18 cellular contexts compared by ENCODE assay signal in genomic region chr11:127640822-127641485, GRCh38.
A peak's percentile ranks its signal among the peaks of the same experiment; 100 is the strongest.
DNase-seq lines count a peak whose midpoint lies in the region; ATAC-seq and TF ChIP-seq lines count a peak whose summit lies in the region.
"Had no signal": no experiment of that assay in that cellular context is flagged by ENCODE, and none has a peak within 500 bp of the region (broad histone marks: within the 10 kb centered on the region; RNA-seq: fewer than 3 reads in every experiment).

No MANE protein-coding gene starts in this region.

- no peak overlapping the region for H3K4me3 ChIP-seq in psoas muscle
- H3K4me3 ChIP-seq: coronary artery, pancreas, SK-N-MC, stomach had no signal

- in situ Hi-C loops in G401 (cut with HindIII; ENCODE audit: low sequenced_read_pairs) = no loop called here

- peak; percentile 46 for ATAC-seq in GM19397 (IDR thresholded peaks at IDR 0.05; ENCODE audit: unreplicated experiment)
- ATAC-seq in HG03159 (IDR thresholded peaks at IDR 0.05; ENCODE audit: unreplicated experiment) = peak; percentile 62
- ATAC-seq in psoas muscle = peak in 3 of 4 donors; percentile 53 to 76 (median 61)
- ATAC-seq: pancreas had no signal

- no peaks in the 10 kb centered on the region for H3K9me3 ChIP-seq in psoas muscle
- H3K9me3 ChIP-seq: pancreas, stomach had no signal

- TF ChIP-seq CTCF in psoas muscle (IDR thresholded peaks at IDR 0.05) = no peak

- H3K27me3 ChIP-seq in psoas muscle (ENCODE audit: insufficient read depth in 3 of 3, low read length in 2 of 3) = no peaks in the 10 kb centered on the region
- H3K27me3 ChIP-seq: pancreas, stomach had no signal

- no peaks in the 10 kb centered on the region for H3K36me3 ChIP-seq in psoas muscle (ENCODE audit: insufficient read depth in 1 of 2, low read depth in 1 of 2)
- H3K36me3 ChIP-seq: pancreas, stomach had no signal

- H3K4me1 ChIP-seq in psoas muscle = no peaks in the 10 kb centered on the region
- H3K4me1 ChIP-seq: pancreas, stomach had no signal

- H3K27ac ChIP-seq in psoas muscle = no peak overlapping the region
- H3K27ac ChIP-seq: coronary artery, pancreas, SK-N-MC, stomach had no signal

- DNase-seq in astrocyte of the hippocampus (ENCODE audit: low read depth, low spot score) (peak; percentile 57), psoas muscle (no peak), G401 (ENCODE audit: low spot score) (no peak), ureter (ENCODE audit: low spot score) (no peak), SIG-M5 (lab: John Stamatoyannopoulos, UW) (no peak)
- DNase-seq: activated CD4-positive, CD25-positive, alpha-beta regulatory T cell treated with anti-CD3 and anti-CD28 coated beads, Interleukin-2, amount 50 U/mL, for 72 hours; activated gamma-delta T cell; CD8-positive, alpha-beta memory T cell; KBM-7; kidney; NCI-H226; pancreas; stimulated activated CD4-positive, alpha-beta T cell treated with anti-CD3 and anti-CD28 coated beads, Interleukin-4, amount 100 ng/mL, for 1 hour; stomach had no signal

- intact Hi-C loops in psoas muscle (cut with DNase I) = no loop called here
